ENCODE assay signal across 29 cellular contexts in genomic region chr7:113625494-113626102, GRCh38.
"Had no signal": no experiment of that assay in that cellular context is flagged by ENCODE, and none has a peak within 500 bp of the region (broad histone marks: within the 10 kb centered on the region; RNA-seq: fewer than 3 reads in every experiment).

No MANE protein-coding gene starts in this region.

- DNase-seq: stimulated activated CD4-positive, alpha-beta T cell treated with anti-CD3 and anti-CD28 coated beads, Interleukin-2, amount 100 ng/mL, for 48 hours; stimulated activated CD4-positive, alpha-beta T cell treated with anti-CD3 and anti-CD28 coated beads, Interleukin-4, amount 100 ng/mL, for 1 hour; stimulated activated CD4-positive, alpha-beta T cell treated with anti-CD3 and anti-CD28 coated beads, Interleukin-4, amount 100 ng/mL, for 24 hours; stimulated activated CD4-positive, alpha-beta T cell treated with anti-CD3 and anti-CD28 coated beads, Interleukin-4, amount 100 ng/mL, for 4 hours; stimulated activated CD8-positive, alpha-beta memory T cell treated with anti-CD3 and anti-CD28 coated beads, Interleukin-4, amount 100 ng/mL, for 48 hours; stimulated activated naive B cell treated with anti-CD40 and anti-IgM and Interleukin-4, amounts not matched to agents 10 μg/mL and 1 μg/mL and 100 μg/mL, for 72 hours; stimulated activated naive CD4-positive, alpha-beta T cell; stimulated activated naive CD4-positive, alpha-beta T cell treated with Interleukin-2 at 50 U/mL for 16 hours; stimulated activated naive CD8-positive, alpha-beta T cell treated with anti-CD3 and anti-CD28 coated beads, Interleukin-15, amount 100 ng/mL, for 72 hours; stimulated activated naive CD8-positive, alpha-beta T cell treated with anti-CD3 and anti-CD28 coated beads, Interleukin-15, Interleukin-2, amounts not matched to agents 100 U/mL and 50 U/mL, for 24 hours; stomach; substantia nigra; testis; thyroid gland; tibial artery; transverse colon; trophoblast cell; upper lobe of left lung; upper lobe of right lung; uterus had no signal

- H3K27me3 ChIP-seq: stomach, suprapubic skin, testis, thyroid gland, tibial artery, tibial nerve, transverse colon, upper lobe of left lung, upper lobe of right lung, uterus, vagina had no signal

- H3K36me3 Mint-ChIP-seq: stimulated activated effector memory CD8-positive, alpha-beta T cell treated with anti-CD3 and anti-CD28 coated beads, Interleukin-12 subunit alpha, Interleukin-12 subunit beta, amount 100 ng/mL, for 72 hours; stimulated activated memory B cell treated with anti-CD40 and anti-IgM and Interleukin-4, amounts not matched to agents 10 μg/mL and 1 μg/mL and 100 μg/mL, for 72 hours; stimulated activated naive B cell treated with anti-CD40 and anti-IgM and Interleukin-4, amounts not matched to agents 10 μg/mL and 1 μg/mL and 100 μg/mL, for 72 hours; type B pancreatic cell had no signal

- ATAC-seq: stimulated activated effector memory CD8-positive, alpha-beta T cell treated with anti-CD3 and anti-CD28 coated beads, Interleukin-12 subunit alpha, Interleukin-12 subunit beta, amount 100 ng/mL, for 72 hours; stimulated activated memory B cell treated with anti-CD40 and anti-IgM and Interleukin-4, amounts not matched to agents 10 μg/mL and 1 μg/mL and 100 μg/mL, for 72 hours; stimulated activated naive B cell treated with anti-CD40 and anti-IgM and Interleukin-4, amounts not matched to agents 10 μg/mL and 1 μg/mL and 100 μg/mL, for 72 hours; stimulated activated naive CD8-positive, alpha-beta T cell treated with anti-CD3 and anti-CD28 coated beads, Interleukin-15, amount 100 ng/mL, for 72 hours; stimulated activated naive CD8-positive, alpha-beta T cell treated with anti-CD3 and anti-CD28 coated beads, Interleukin-15, Interleukin-2, amounts not matched to agents 100 U/mL and 50 U/mL, for 24 hours; upper lobe of right lung had no signal

- FAIRE-seq: urothelium cell line had no signal

- H3K27ac ChIP-seq: stomach, suprapubic skin, testis, thoracic aorta, thyroid gland, tibial artery, tibial nerve, transverse colon, upper lobe of left lung, upper lobe of right lung, uterus, vagina had no signal

- H3K4me3 Mint-ChIP-seq: stimulated activated effector memory CD8-positive, alpha-beta T cell treated with anti-CD3 and anti-CD28 coated beads, Interleukin-12 subunit alpha, Interleukin-12 subunit beta, amount 100 ng/mL, for 72 hours; stimulated activated memory B cell treated with anti-CD40 and anti-IgM and Interleukin-4, amounts not matched to agents 10 μg/mL and 1 μg/mL and 100 μg/mL, for 72 hours; stimulated activated naive B cell treated with anti-CD40 and anti-IgM and Interleukin-4, amounts not matched to agents 10 μg/mL and 1 μg/mL and 100 μg/mL, for 72 hours; stimulated activated naive CD8-positive, alpha-beta T cell treated with anti-CD3 and anti-CD28 coated beads, Interleukin-15, amount 100 ng/mL, for 72 hours; stimulated activated naive CD8-positive, alpha-beta T cell treated with anti-CD3 and anti-CD28 coated beads, Interleukin-15, Interleukin-2, amounts not matched to agents 100 ng/mL and 50 ng/mL, for 24 hours; type B pancreatic cell had no signal

- H3K36me3 ChIP-seq: stomach, suprapubic skin, thoracic aorta, thyroid gland, tibial artery, tibial nerve, transverse colon, upper lobe of left lung, upper lobe of right lung, uterus, vagina had no signal

- H3K27me3 Mint-ChIP-seq: stimulated activated memory B cell treated with anti-CD40 and anti-IgM and Interleukin-4, amounts not matched to agents 10 μg/mL and 1 μg/mL and 100 μg/mL, for 72 hours; stimulated activated naive B cell treated with anti-CD40 and anti-IgM and Interleukin-4, amounts not matched to agents 10 μg/mL and 1 μg/mL and 100 μg/mL, for 72 hours; stimulated activated naive CD8-positive, alpha-beta T cell treated with anti-CD3 and anti-CD28 coated beads, Interleukin-15, amount 100 ng/mL, for 72 hours; stimulated activated naive CD8-positive, alpha-beta T cell treated with anti-CD3 and anti-CD28 coated beads, Interleukin-15, Interleukin-2, amounts not matched to agents 100 ng/mL and 50 ng/mL, for 24 hours; type B pancreatic cell had no signal

- H3K27ac Mint-ChIP-seq: stimulated activated effector memory CD8-positive, alpha-beta T cell treated with anti-CD3 and anti-CD28 coated beads, Interleukin-12 subunit alpha, Interleukin-12 subunit beta, amount 100 ng/mL, for 72 hours; stimulated activated memory B cell treated with anti-CD40 and anti-IgM and Interleukin-4, amounts not matched to agents 10 μg/mL and 1 μg/mL and 100 μg/mL, for 72 hours; stimulated activated naive B cell treated with anti-CD40 and anti-IgM and Interleukin-4, amounts not matched to agents 10 μg/mL and 1 μg/mL and 100 μg/mL, for 72 hours; stimulated activated naive CD8-positive, alpha-beta T cell treated with anti-CD3 and anti-CD28 coated beads, Interleukin-15, amount 100 ng/mL, for 72 hours; stimulated activated naive CD8-positive, alpha-beta T cell treated with anti-CD3 and anti-CD28 coated beads, Interleukin-15, Interleukin-2, amounts not matched to agents 100 ng/mL and 50 ng/mL, for 24 hours; type B pancreatic cell had no signal

- H3K4me1 ChIP-seq: stomach, suprapubic skin, testis, thyroid gland, tibial artery, tibial nerve, transverse colon, upper lobe of left lung, upper lobe of right lung, uterus, vagina had no signal

- H3K9me3 ChIP-seq: stomach, suprapubic skin, testis, thoracic aorta, thyroid gland, tibial artery, tibial nerve, transverse colon, upper lobe of left lung, uterus, vagina had no signal

- H3K4me1 Mint-ChIP-seq: stimulated activated effector memory CD8-positive, alpha-beta T cell treated with anti-CD3 and anti-CD28 coated beads, Interleukin-12 subunit alpha, Interleukin-12 subunit beta, amount 100 ng/mL, for 72 hours; stimulated activated memory B cell treated with anti-CD40 and anti-IgM and Interleukin-4, amounts not matched to agents 10 μg/mL and 1 μg/mL and 100 μg/mL, for 72 hours; stimulated activated naive B cell treated with anti-CD40 and anti-IgM and Interleukin-4, amounts not matched to agents 10 μg/mL and 1 μg/mL and 100 μg/mL, for 72 hours; stimulated activated naive CD8-positive, alpha-beta T cell treated with anti-CD3 and anti-CD28 coated beads, Interleukin-15, amount 100 ng/mL, for 72 hours had no signal

- H3K4me3 ChIP-seq: stomach, suprapubic skin, testis, thoracic aorta, thyroid gland, tibial artery, tibial nerve, transverse colon, upper lobe of left lung, upper lobe of right lung, uterus, vagina had no signal
